8 cellular contexts compared by ENCODE assay signal in genomic region chr16:81737885-81738536, GRCh38. TPM values are rescaled to one million over a fixed set of nuclear protein-coding genes. Genes with fewer than 3 reads are reported as not detected.
A peak's percentile ranks its signal among the peaks of the same experiment; 100 is the strongest.
DNase-seq lines count a peak whose midpoint lies in the region; ATAC-seq and TF ChIP-seq lines count a peak whose summit lies in the region.

No MANE protein-coding gene starts in this region.

- peak; percentile 84 for DNase-seq in GM10266 (ENCODE audit: extremely low spot score)
- peak; percentile 78 for DNase-seq in NCI-H1105 treated with DMSO at 0.1 percent for 48 hours (lab: John Stamatoyannopoulos, UW)
- DNase-seq in SW 1271 (lab: John Stamatoyannopoulos, UW): peak; percentile 22 to 50
- peak; percentile 85 for DNase-seq in activated naive CD8-positive, alpha-beta T cell treated with anti-CD3 and anti-CD28 coated beads, Interleukin-2, amount 50 U/mL, for 24 hours
- DNase-seq in heart right ventricle: peak; percentile 68 to 89
- peak; percentile 66 to 74 for DNase-seq in uterus

- no peak overlapping the region for H3K9ac ChIP-seq in rectal smooth muscle tissue (ENCODE audit: low read length)

- H3K27me3 ChIP-seq in heart right ventricle: peaks cover 0 to 9% (median 0%) of the 10 kb centered on the region in 7 donors
- H3K27me3 ChIP-seq in rectal smooth muscle tissue (ENCODE audit: control insufficient read depth, insufficient read depth, low read length): no peaks in the 10 kb centered on the region
- no peaks in the 10 kb centered on the region for H3K27me3 ChIP-seq in uterus

- H3K27ac ChIP-seq in heart right ventricle (peak overlapping the region in 5 of 10 donors; percentile 25 to 79 (median 61)), rectal smooth muscle tissue (ENCODE audit: low read depth, low read length) (no peak overlapping the region), uterus (peak overlapping the region in 1 of 2 donors; percentile 42)

- TF ChIP-seq CTCF in GM10266 (IDR thresholded peaks at IDR 0.05; ENCODE audit: control insufficient read depth, insufficient read depth, low read depth, missing control alignments) (peak; percentile 96), heart right ventricle (IDR thresholded peaks at IDR 0.05) (peak; percentile 61 to 91 (median 85)), uterus (IDR thresholded peaks at IDR 0.05) (peak; percentile 58 to 91 (median 74))

- H3K27me3 Mint-ChIP-seq in activated naive CD8-positive, alpha-beta T cell treated with anti-CD3 and anti-CD28 coated beads, Interleukin-2, amount 50 U/mL, for 24 hours: no peaks in the 10 kb centered on the region

- no peak for TF ChIP-seq POLR2A in uterus (IDR thresholded peaks at IDR 0.05)

- peak overlapping the region; percentile 46 for H3K4me3 Mint-ChIP-seq in activated naive CD8-positive, alpha-beta T cell treated with anti-CD3 and anti-CD28 coated beads, Interleukin-2, amount 50 U/mL, for 24 hours

- H3K9me3 ChIP-seq in heart right ventricle: no peaks in the 10 kb centered on the region
- no peaks in the 10 kb centered on the region for H3K9me3 ChIP-seq in uterus

- H3K4me1 ChIP-seq in heart right ventricle (peaks cover 0 to 24% (median 9%) of the 10 kb centered on the region in 9 donors), rectal smooth muscle tissue (ENCODE audit: control insufficient read depth, insufficient read depth, low read length) (no peaks in the 10 kb centered on the region), uterus (no peaks in the 10 kb centered on the region)

- H3K9me3 Mint-ChIP-seq in activated naive CD8-positive, alpha-beta T cell treated with anti-CD3 and anti-CD28 coated beads, Interleukin-2, amount 50 U/mL, for 24 hours: no peaks in the 10 kb centered on the region

- ATAC-seq in HG02610 (IDR thresholded peaks at IDR 0.05; ENCODE audit: unreplicated experiment): peak; percentile 55
- ATAC-seq in activated naive CD8-positive, alpha-beta T cell treated with anti-CD3 and anti-CD28 coated beads, Interleukin-2, amount 50 U/mL, for 24 hours: peak; percentile 87
- ATAC-seq in heart right ventricle: peak; percentile 87 to 97 (median 94)

- H3K4me1 Mint-ChIP-seq in activated naive CD8-positive, alpha-beta T cell treated with anti-CD3 and anti-CD28 coated beads, Interleukin-2, amount 50 U/mL, for 24 hours: peaks cover 22% of the 10 kb centered on the region

- H3K36me3 Mint-ChIP-seq in activated naive CD8-positive, alpha-beta T cell treated with anti-CD3 and anti-CD28 coated beads, Interleukin-2, amount 50 U/mL, for 24 hours (ENCODE audit: low read depth): no peaks in the 10 kb centered on the region

- H3K4me3 ChIP-seq in heart right ventricle (peak overlapping the region in 7 of 10 donors; percentile 12 to 43 (median 32)), rectal smooth muscle tissue (ENCODE audit: low read length) (peak overlapping the region; percentile 71), uterus (peak overlapping the region in 1 of 2 donors; percentile 24)

- H3K27ac Mint-ChIP-seq in activated naive CD8-positive, alpha-beta T cell treated with anti-CD3 and anti-CD28 coated beads, Interleukin-2, amount 50 U/mL, for 24 hours: peak overlapping the region; percentile 59

- H3K36me3 ChIP-seq in heart right ventricle (no peaks in the 10 kb centered on the region), rectal smooth muscle tissue (ENCODE audit: control insufficient read depth, insufficient read depth, low read length) (no peaks in the 10 kb centered on the region), uterus (no peaks in the 10 kb centered on the region)

- intact Hi-C loops in heart right ventricle (cut with DNase I) (loop anchor here in 7 of 10 donors (5.0 to 10.0 kb wide), 9 partner anchors 134 to 733 kb away; partner anchors contain the start of genes ATMIN (in 3 of the 7), CENPN (in 2 of the 7) and CMC2 (in 2 of the 7)), uterus (cut with DNase I; ENCODE audit: low total_unique reads) (no loop called here)

- 14 to 21% methylated on average over 22 of the region's 22 CpGs for WGBS in heart right ventricle, 2 donors

RNA-seq across cellular contexts. Expression of gene PLCG2, which starts 41.1 kb away (rescaled TPM):
- total RNA-seq in heart right ventricle (10 to 100 TPM in 2 of 10 donors, 1 to 10 TPM in 8; 4.1 to 18.2 (median 6.9) TPM), uterus (10 to 100 TPM; 11.2 to 39.4 (median 18.8) TPM)
- 1 to 10 TPM; 2.4 to 5.6 TPM for polyA plus RNA-seq in heart right ventricle
